27 cellular contexts compared by ENCODE assay signal in genomic region chr6:131398176-131398575, GRCh38.
"Had no signal": no experiment of that assay in that cellular context is flagged by ENCODE, and none has a peak within 500 bp of the region (broad histone marks: within the 10 kb centered on the region; RNA-seq: fewer than 3 reads in every experiment).

No MANE protein-coding gene starts in this region.

- H3K4me3 ChIP-seq: ascending aorta had no signal

- H3K4me1 ChIP-seq: ascending aorta had no signal

- H3K27ac Mint-ChIP-seq: activated B cell treated with CpG ODN at 0.5 μM for 24 hours; activated CD4-positive, alpha-beta T cell treated with anti-CD3 and anti-CD28 coated beads, Interleukin-2, amount 10 ng/mL, durations not matched to agents 24 days and 14 days; activated CD8-positive, alpha-beta memory T cell treated with anti-CD3 and anti-CD28 coated beads, Interleukin-2, amount 10 ng/mL, durations not matched to agents 7 days and 5 days; activated naive CD4-positive, alpha-beta T cell treated with anti-CD3 and anti-CD28 coated beads, Interleukin-2, amount 50 U/mL, for 24 hours; activated T-cell treated with anti-CD3 and anti-CD28 coated beads, Interleukin-2, amount 50 U/mL, for 24 hours; activated T-helper 1 cell treated with anti-CD3 and anti-CD28 coated beads, Interleukin-12 subunit alpha, Interleukin-12 subunit beta, Interleukin-2, Interleukin-4 antibody, amounts not matched to agents 30 ng/mL and 10 ng/mL and 1 ng/mL, durations not matched to agents 14 hours and 24 hours and 36 hours; T-helper 17 cell had no signal

- H3K4me3 Mint-ChIP-seq: activated B cell treated with CpG ODN at 0.5 μM for 24 hours; activated CD4-positive, alpha-beta T cell treated with anti-CD3 and anti-CD28 coated beads, Interleukin-2, amount 10 ng/mL, durations not matched to agents 24 days and 14 days; activated CD8-positive, alpha-beta memory T cell treated with anti-CD3 and anti-CD28 coated beads, Interleukin-2, amount 10 ng/mL, durations not matched to agents 7 days and 5 days; activated naive CD4-positive, alpha-beta T cell treated with anti-CD3 and anti-CD28 coated beads, Interleukin-2, amount 50 U/mL, for 24 hours; activated T-cell treated with anti-CD3 and anti-CD28 coated beads, Interleukin-2, amount 50 U/mL, for 24 hours; activated T-helper 1 cell treated with anti-CD3 and anti-CD28 coated beads, Interleukin-12 subunit alpha, Interleukin-12 subunit beta, Interleukin-2, Interleukin-4 antibody, amounts not matched to agents 30 ng/mL and 10 ng/mL and 1 ng/mL, durations not matched to agents 14 hours and 24 hours and 36 hours; T-helper 17 cell had no signal

- H3K27ac ChIP-seq: ascending aorta had no signal

- H3K36me3 ChIP-seq: ascending aorta had no signal

- H3K27me3 ChIP-seq: ascending aorta had no signal

- H3K27me3 Mint-ChIP-seq: activated B cell treated with CpG ODN at 0.5 μM for 24 hours; activated CD4-positive, alpha-beta T cell treated with anti-CD3 and anti-CD28 coated beads, Interleukin-2, amount 10 ng/mL, durations not matched to agents 24 days and 14 days; activated CD8-positive, alpha-beta memory T cell treated with anti-CD3 and anti-CD28 coated beads, Interleukin-2, amount 10 ng/mL, durations not matched to agents 7 days and 5 days; activated naive CD4-positive, alpha-beta T cell treated with anti-CD3 and anti-CD28 coated beads, Interleukin-2, amount 50 U/mL, for 24 hours; activated T-cell treated with anti-CD3 and anti-CD28 coated beads, Interleukin-2, amount 50 U/mL, for 24 hours; T-helper 17 cell had no signal

- H3K4me1 Mint-ChIP-seq: T-helper 17 cell had no signal

- DNase-seq: activated B cell treated with CpG ODN at 0.5 μM for 24 hours; activated CD4-positive, alpha-beta T cell treated with anti-CD3 and anti-CD28 coated beads for 1 hour; activated CD4-positive, alpha-beta T cell treated with anti-CD3 and anti-CD28 coated beads, Interleukin-2, amount 10 ng/mL, durations not matched to agents 24 days and 14 days; activated CD4-positive, alpha-beta T cell treated with anti-CD3 and anti-CD28 coated beads, Interleukin-2, amount 50 U/mL, for 48 hours; activated CD8-positive, alpha-beta memory T cell treated with anti-CD3 and anti-CD28 coated beads, Interleukin-2, amount 10 ng/mL, durations not matched to agents 7 days and 5 days; activated effector memory CD4-positive, alpha-beta T cell treated with Interleukin-2 at 50 U/mL for 16 hours; activated naive CD4-positive, alpha-beta T cell; activated T-cell treated with anti-CD3 and anti-CD28 coated beads, Interleukin-2, amount 50 U/mL, for 24 hours; amniotic stem cell; Kasumi-1; KBM-7; MV-4-11; NCI-H1092 treated with DMSO at 0.1 percent for 48 hours; NCI-H1417 treated with DMSO at 0.1 percent for 48 hours; NCI-H1694; NCI-H2029; NCI-H2107; NCI-H2171 treated with DMSO at 0.1 percent for 48 hours; NCI-H226; NCI-H526; NCI-H82; SIG-M5; T-helper 17 cell; T-helper 9 cell had no signal
